Comparison of ENCODE assay signal across 14 cellular contexts in the genomic region with DNA sequence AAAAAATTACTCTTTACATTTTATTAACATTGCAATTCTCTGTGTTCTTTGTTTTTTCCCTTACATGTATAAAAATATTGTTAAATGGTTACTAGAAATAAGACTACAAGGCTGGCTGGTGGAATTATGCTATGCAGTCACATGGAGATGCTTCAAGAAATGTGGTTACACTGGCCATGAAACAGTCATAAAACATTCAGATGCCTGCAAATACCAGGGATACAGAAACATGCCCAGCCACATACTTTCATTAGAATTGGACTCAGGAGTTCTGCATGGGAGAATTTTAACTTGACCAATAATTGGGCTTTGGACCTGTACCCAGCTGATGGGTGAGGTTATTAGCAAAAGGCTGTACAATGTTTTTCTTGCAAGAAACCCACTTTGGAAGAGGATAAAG.
DNase-seq lines count a peak whose midpoint lies in the region; ATAC-seq and TF ChIP-seq lines count a peak whose summit lies in the region.
"Had no signal": no experiment of that assay in that cellular context is flagged by ENCODE, and none has a peak within 500 bp of the region (broad histone marks: within the 10 kb centered on the region; RNA-seq: fewer than 3 reads in every experiment).

No MANE protein-coding gene starts in this region.

- H3K27me3 Mint-ChIP-seq in activated CD8-positive, alpha-beta T cell treated with anti-CD3 and anti-CD28 coated beads for 36 hours: no peaks in the 10 kb centered on the region
- H3K27me3 Mint-ChIP-seq: CD4-positive, CD25-positive, alpha-beta regulatory T cell had no signal

- H3K4me3 Mint-ChIP-seq in activated CD8-positive, alpha-beta T cell treated with anti-CD3 and anti-CD28 coated beads for 36 hours: no peak overlapping the region
- H3K4me3 Mint-ChIP-seq: CD4-positive, CD25-positive, alpha-beta regulatory T cell had no signal

- H3K27me3 ChIP-seq in brain microvascular endothelial cell (replicated peaks): no peaks in the 10 kb centered on the region
- H3K27me3 ChIP-seq: BLaER1 treated with 17β-estradiol and CSF1 and Interleukin-3, amounts not matched to agents 10 nM and 100 nM had no signal

- peak; percentile 37 for DNase-seq in amniotic epithelial cell (ENCODE audit: low read depth)
- peak; percentile 22 for DNase-seq in brain microvascular endothelial cell
- peak; percentile 13 for DNase-seq in kidney glomerular epithelial cell (lab: John Stamatoyannopoulos, UW)
- DNase-seq in renal cortical epithelial cell (ENCODE audit: low read depth): peak; percentile 26
- no peak for DNase-seq in activated CD8-positive, alpha-beta T cell treated with anti-CD3 and anti-CD28 coated beads for 36 hours
- no peak for DNase-seq in HCEC 1CT
- DNase-seq in head of caudate nucleus: no peak
- DNase-seq: ACHN; Calu3; CD4-positive, CD25-positive, alpha-beta regulatory T cell; DMS 273 treated with DMSO at 0.1 percent for 48 hours had no signal

- TF ChIP-seq CTCF in brain microvascular endothelial cell (IDR thresholded peaks at IDR 0.05; ENCODE audit: low read depth, low read length, missing control alignments): no peak
- TF ChIP-seq CTCF in activated CD8-positive, alpha-beta T cell treated with anti-CD3 and anti-CD28 coated beads for 36 hours (IDR thresholded peaks at IDR 0.05): no peak

- ATAC-seq in activated CD8-positive, alpha-beta T cell treated with anti-CD3 and anti-CD28 coated beads for 36 hours: no peak
- ATAC-seq: HCT116, HepG2 had no signal

- POLR2A ChIA-PET in activated CD8-positive, alpha-beta T cell treated with anti-CD3 and anti-CD28 coated beads for 36 hours (lab: Charles Lee): no interaction called here

- CTCF ChIA-PET in activated CD8-positive, alpha-beta T cell treated with anti-CD3 and anti-CD28 coated beads for 36 hours (lab: Charles Lee): no interaction called here

- H3K9me3 Mint-ChIP-seq in activated CD8-positive, alpha-beta T cell treated with anti-CD3 and anti-CD28 coated beads for 36 hours: peaks cover 5% of the 10 kb centered on the region

- H3K36me3 Mint-ChIP-seq in activated CD8-positive, alpha-beta T cell treated with anti-CD3 and anti-CD28 coated beads for 36 hours (ENCODE audit: low read depth): no peaks in the 10 kb centered on the region
- H3K36me3 Mint-ChIP-seq: CD4-positive, CD25-positive, alpha-beta regulatory T cell had no signal

- H3K4me3 ChIP-seq in brain microvascular endothelial cell (ENCODE audit: low read depth, low read length): no peak overlapping the region
- H3K4me3 ChIP-seq: BLaER1 treated with 17β-estradiol and CSF1 and Interleukin-3, amounts not matched to agents 10 nM and 100 nM had no signal

- no peak overlapping the region for H3K27ac Mint-ChIP-seq in activated CD8-positive, alpha-beta T cell treated with anti-CD3 and anti-CD28 coated beads for 36 hours
- H3K27ac Mint-ChIP-seq: CD4-positive, CD25-positive, alpha-beta regulatory T cell had no signal

- H3K36me3 ChIP-seq in brain microvascular endothelial cell (replicated peaks): no peaks in the 10 kb centered on the region
- H3K36me3 ChIP-seq: BLaER1 treated with 17β-estradiol and CSF1 and Interleukin-3, amounts not matched to agents 10 nM and 100 nM had no signal

- H3K4me1 Mint-ChIP-seq in activated CD8-positive, alpha-beta T cell treated with anti-CD3 and anti-CD28 coated beads for 36 hours (ENCODE audit: low read depth): no peaks in the 10 kb centered on the region
- H3K4me1 Mint-ChIP-seq: CD4-positive, CD25-positive, alpha-beta regulatory T cell had no signal

- in situ Hi-C loops in brain microvascular endothelial cell (cut with HindIII; ENCODE audit: low pct_ligation_motif_present, low sequenced_read_pairs): no loop called here

- intact Hi-C loops in activated CD8-positive, alpha-beta T cell treated with anti-CD3 and anti-CD28 coated beads for 36 hours (cut with micrococcal nuclease): no loop called here
- intact Hi-C loops in head of caudate nucleus (cut with DNase I): no loop called here

- H3K27ac ChIP-seq in brain microvascular endothelial cell: no peak overlapping the region
- H3K27ac ChIP-seq: BLaER1 treated with 17β-estradiol and CSF1 and Interleukin-3, amounts not matched to agents 10 nM and 100 nM had no signal

Comparison
In these comparisons a context has a peak if more than half of its experiments do, and no peak if none do; other contexts are left out.
1. DNase-seq: peak in amniotic epithelial cell (single experiment), brain microvascular endothelial cell (single experiment), kidney glomerular epithelial cell (single experiment) and renal cortical epithelial cell (single experiment); none in activated CD8-positive, alpha-beta T cell treated with anti-CD3 and anti-CD28 coated beads for 36 hours (single experiment), HCEC 1CT (single experiment) and head of caudate nucleus (0 of 42).